ENCODE assay signal across 28 cellular contexts in genomic region chr18:51330739-51331138, GRCh38.
"Had no signal": no experiment of that assay in that cellular context is flagged by ENCODE, and none has a peak within 500 bp of the region (broad histone marks: within the 10 kb centered on the region; RNA-seq: fewer than 3 reads in every experiment).

No MANE protein-coding gene starts in this region.

- H3K4me3 Mint-ChIP-seq: effector memory CD8-positive, alpha-beta T cell; immature natural killer cell; memory B cell; naive thymus-derived CD8-positive, alpha-beta T cell; nephron progenitor cell; stimulated activated effector memory CD8-positive, alpha-beta T cell treated with anti-CD3 and anti-CD28 coated beads, Interleukin-12 subunit alpha, Interleukin-12 subunit beta, amount 100 ng/mL, for 72 hours had no signal

- H3K36me3 ChIP-seq: esophagus squamous epithelium, pancreas, stomach, thyroid gland, vagina had no signal

- H3K9me3 ChIP-seq: esophagus squamous epithelium, pancreas, thyroid gland, vagina had no signal

- H3K4me1 ChIP-seq: esophagus squamous epithelium, pancreas, vagina had no signal

- DNase-seq: cortex of kidney; effector memory CD8-positive, alpha-beta T cell; erythroblast; esophagus squamous epithelium; foreskin melanocyte; glutamatergic neuron; hypothalamus; immature natural killer cell; islet precursor cell; kidney glomerular epithelial cell; midbrain; naive thymus-derived CD8-positive, alpha-beta T cell; nephron progenitor cell; occipital lobe; pancreas; stimulated activated CD4-positive, alpha-beta T cell treated with anti-CD3 and anti-CD28 coated beads, Interleukin-12 subunit alpha, Interleukin-12 subunit beta, amount 100 ng/mL, for 4 hours; stimulated activated CD4-positive, alpha-beta T cell treated with anti-CD3 and anti-CD28 coated beads, Interleukin-2, amount 100 ng/mL, for 24 hours; stimulated activated CD4-positive, alpha-beta T cell treated with anti-CD3 and anti-CD28 coated beads, Interleukin-4, amount 100 ng/mL, for 24 hours; stimulated activated naive CD4-positive, alpha-beta T cell treated with Interleukin-2 at 50 U/mL for 16 hours; stomach; thyroid gland had no signal

- H3K27me3 ChIP-seq: esophagus squamous epithelium, pancreas, stomach, thyroid gland, vagina had no signal

- H3K4me1 Mint-ChIP-seq: memory B cell; naive thymus-derived CD8-positive, alpha-beta T cell; stimulated activated effector memory CD8-positive, alpha-beta T cell treated with anti-CD3 and anti-CD28 coated beads, Interleukin-12 subunit alpha, Interleukin-12 subunit beta, amount 100 ng/mL, for 72 hours had no signal

- ATAC-seq: effector memory CD8-positive, alpha-beta T cell; naive thymus-derived CD8-positive, alpha-beta T cell; sciatic nerve; stimulated activated effector memory CD8-positive, alpha-beta T cell treated with anti-CD3 and anti-CD28 coated beads, Interleukin-12 subunit alpha, Interleukin-12 subunit beta, amount 100 ng/mL, for 72 hours had no signal

- H3K27ac Mint-ChIP-seq: effector memory CD8-positive, alpha-beta T cell; immature natural killer cell; memory B cell; naive thymus-derived CD8-positive, alpha-beta T cell; nephron progenitor cell; progenitor cell of endocrine pancreas; stimulated activated effector memory CD8-positive, alpha-beta T cell treated with anti-CD3 and anti-CD28 coated beads, Interleukin-12 subunit alpha, Interleukin-12 subunit beta, amount 100 ng/mL, for 72 hours had no signal

- H3K27ac ChIP-seq: esophagus squamous epithelium, pancreas, stomach, thyroid gland, vagina had no signal

- H3K9me3 Mint-ChIP-seq: effector memory CD8-positive, alpha-beta T cell; immature natural killer cell; memory B cell; naive thymus-derived CD8-positive, alpha-beta T cell; nephron progenitor cell; stimulated activated effector memory CD8-positive, alpha-beta T cell treated with anti-CD3 and anti-CD28 coated beads, Interleukin-12 subunit alpha, Interleukin-12 subunit beta, amount 100 ng/mL, for 72 hours had no signal

- H3K36me3 Mint-ChIP-seq: immature natural killer cell; memory B cell; naive thymus-derived CD8-positive, alpha-beta T cell; stimulated activated effector memory CD8-positive, alpha-beta T cell treated with anti-CD3 and anti-CD28 coated beads, Interleukin-12 subunit alpha, Interleukin-12 subunit beta, amount 100 ng/mL, for 72 hours had no signal

- H3K27me3 Mint-ChIP-seq: memory B cell had no signal

- H3K4me3 ChIP-seq: esophagus squamous epithelium, lung, pancreas, smooth muscle cell, stomach, thyroid gland, vagina had no signal

- H3K4me2 ChIP-seq: smooth muscle cell had no signal
